Comparison of ENCODE assay signal across 7 cellular contexts in the genomic region with DNA sequence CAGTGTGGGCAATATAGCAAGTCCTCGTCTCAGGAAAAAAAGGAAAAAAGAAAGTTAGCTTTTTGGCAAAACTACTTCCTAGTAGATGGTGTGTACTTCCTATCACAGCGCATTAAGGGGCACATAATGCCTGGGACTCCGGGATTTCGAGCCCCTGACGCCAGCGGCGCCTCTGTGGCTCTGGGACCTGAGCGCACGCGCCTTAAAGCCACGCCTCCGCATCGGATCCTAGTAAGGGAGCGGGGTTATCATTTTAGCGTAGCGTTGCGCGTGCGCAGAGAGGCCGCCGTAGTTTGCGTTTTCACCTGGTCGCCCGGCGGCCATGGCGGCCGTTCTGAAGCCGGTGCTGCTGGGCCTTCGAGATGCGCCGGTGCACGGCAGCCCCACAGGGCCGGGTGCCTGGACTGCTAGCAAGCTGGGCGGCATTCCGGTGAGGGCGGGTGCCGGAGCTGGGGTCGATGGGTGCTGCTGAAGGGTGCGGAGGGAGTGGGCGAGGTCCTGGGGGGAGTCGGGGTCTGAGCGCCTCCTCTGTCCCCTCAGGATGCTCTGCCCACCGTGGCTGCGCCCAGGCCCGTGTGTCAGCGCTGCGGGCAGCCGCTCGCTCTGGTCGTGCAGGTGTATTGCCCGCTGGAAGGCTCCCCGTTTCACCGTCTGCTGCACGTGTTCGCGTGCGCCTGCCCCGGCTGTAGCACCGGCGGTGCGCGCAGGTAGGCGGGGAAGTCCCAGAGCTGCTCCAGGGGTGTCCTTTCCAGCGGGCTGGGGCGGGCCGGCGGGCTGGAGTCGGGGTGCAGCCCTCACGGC. TPM values are rescaled to one million over a fixed set of nuclear protein-coding genes. Genes with fewer than 3 reads are reported as not detected.
A peak's percentile ranks its signal among the peaks of the same experiment; 100 is the strongest.
DNase-seq lines count a peak whose midpoint lies in the region; ATAC-seq, FAIRE-seq and TF ChIP-seq lines count a peak whose summit lies in the region.

A gene with protein sequence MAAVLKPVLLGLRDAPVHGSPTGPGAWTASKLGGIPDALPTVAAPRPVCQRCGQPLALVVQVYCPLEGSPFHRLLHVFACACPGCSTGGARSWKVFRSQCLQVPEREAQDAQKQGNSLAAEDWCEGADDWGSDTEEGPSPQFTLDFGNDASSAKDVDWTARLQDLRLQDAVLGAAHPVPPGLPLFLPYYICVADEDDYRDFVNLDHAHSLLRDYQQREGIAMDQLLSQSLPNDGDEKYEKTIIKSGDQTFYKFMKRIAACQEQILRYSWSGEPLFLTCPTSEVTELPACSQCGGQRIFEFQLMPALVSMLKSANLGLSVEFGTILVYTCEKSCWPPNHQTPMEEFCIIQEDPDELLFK (plus strand): TSS at position 291 of the 801 bp plus-strand sequence. CDS start 32 bp downstream, at position 323.

- H3K4me1 Mint-ChIP-seq in T-helper 2 cell treated with Interferon-gamma antibody and Interleukin-4, amounts not matched to agents 5 μg/mL and 100 μg/mL, for 36 hours (ENCODE audit: low read depth): peaks cover 4% of the 10 kb centered on the region
- H3K4me1 Mint-ChIP-seq in astrocyte (ENCODE audit: low read depth, unreplicated experiment): no peaks in the 10 kb centered on the region

- H3K4me2 ChIP-seq in astrocyte (ENCODE audit: low read length): peak within 1 kb of the TSS; percentile 90

- TF ChIP-seq CTCF in astrocyte (IDR thresholded peaks at IDR 0.05; ENCODE audit: insufficient read depth, low read depth, low read length) (no peak), retinal pigment epithelial cell (conservative IDR thresholded peaks at IDR 0.05; ENCODE audit: low read depth, low read length) (no peak)

- peaks cover 2% of the 10 kb centered on the region for H3K4me1 ChIP-seq in astrocyte (ENCODE audit: insufficient read depth, low read length)

- no peaks in the 10 kb centered on the region for H3K9me3 Mint-ChIP-seq in T-helper 2 cell treated with Interferon-gamma antibody and Interleukin-4, amounts not matched to agents 5 μg/mL and 100 μg/mL, for 36 hours
- H3K9me3 Mint-ChIP-seq in astrocyte (ENCODE audit: unreplicated experiment): no peaks in the 10 kb centered on the region

- no peaks in the 10 kb centered on the region for H4K20me1 ChIP-seq in astrocyte (ENCODE audit: insufficient read depth, low read length)

- no peaks in the 10 kb centered on the region for H3K27me3 ChIP-seq in astrocyte (ENCODE audit: insufficient read depth, low read length)

- no peak for FAIRE-seq in astrocyte (lab: Jason Lieb, UNC)

- H3K4me3 Mint-ChIP-seq in T-helper 2 cell treated with Interferon-gamma antibody and Interleukin-4, amounts not matched to agents 5 μg/mL and 100 μg/mL, for 36 hours: peak within 1 kb of the TSS; percentile 92
- peak within 1 kb of the TSS; percentile 90 for H3K4me3 Mint-ChIP-seq in astrocyte (ENCODE audit: unreplicated experiment)

- DNase-seq in NCI-H2029 (lab: John Stamatoyannopoulos, UW) (peak; percentile 93), astrocyte (ENCODE audit: low read depth) (peak; percentile 65), hippocampal formation (lab: John Stamatoyannopoulos, UW) (peak; percentile 38 to 66), retinal pigment epithelial cell (ENCODE audit: low read depth) (peak; percentile 62)
- peak; percentile 92 for DNase-seq in T-helper 2 cell treated with Interferon-gamma antibody and Interleukin-4, amounts not matched to agents 5 μg/mL and 100 μg/mL, for 36 hours (ENCODE audit: low spot score)

- H3K27ac Mint-ChIP-seq in T-helper 2 cell treated with Interferon-gamma antibody and Interleukin-4, amounts not matched to agents 5 μg/mL and 100 μg/mL, for 36 hours: peak within 1 kb of the TSS; percentile 87
- H3K27ac Mint-ChIP-seq in astrocyte (ENCODE audit: unreplicated experiment): no peak within 1 kb of the TSS

- H2AFZ ChIP-seq in astrocyte (ENCODE audit: low read depth, low read length): peak within 1 kb of the TSS; percentile 98

- peaks cover 28% of the 10 kb centered on the region for H3K36me3 Mint-ChIP-seq in T-helper 2 cell treated with Interferon-gamma antibody and Interleukin-4, amounts not matched to agents 5 μg/mL and 100 μg/mL, for 36 hours (ENCODE audit: low read depth)
- H3K36me3 Mint-ChIP-seq in astrocyte (ENCODE audit: low read depth, unreplicated experiment): peaks cover 12% of the 10 kb centered on the region

- no peaks in the 10 kb centered on the region for H3K9me3 ChIP-seq in astrocyte (ENCODE audit: insufficient read depth, low read depth, low read length)

- no peaks in the 10 kb centered on the region for H3K27me3 Mint-ChIP-seq in T-helper 2 cell treated with Interferon-gamma antibody and Interleukin-4, amounts not matched to agents 5 μg/mL and 100 μg/mL, for 36 hours (ENCODE audit: low read depth)
- no peaks in the 10 kb centered on the region for H3K27me3 Mint-ChIP-seq in astrocyte (ENCODE audit: low read depth, unreplicated experiment)

- peaks cover 10% of the 10 kb centered on the region for H3K36me3 ChIP-seq in astrocyte (ENCODE audit: insufficient read depth, low read length)

- peak; percentile 81 for ATAC-seq in GM18502 (IDR thresholded peaks at IDR 0.05; ENCODE audit: poor library complexity, unreplicated experiment)
- ATAC-seq in HG02973 (IDR thresholded peaks at IDR 0.05; ENCODE audit: unreplicated experiment): peak; percentile 75

- H3K27ac ChIP-seq in astrocyte (ENCODE audit: low read depth, low read length): no peak within 1 kb of the TSS

- peak within 1 kb of the TSS; percentile 81 for H3K4me3 ChIP-seq in astrocyte (ENCODE audit: insufficient read depth, low read depth, low read length)
- H3K4me3 ChIP-seq in retinal pigment epithelial cell (ENCODE audit: low read length): peak within 1 kb of the TSS; percentile 89

- peak within 1 kb of the TSS; percentile 86 for H3K9ac ChIP-seq in astrocyte (ENCODE audit: low read length)

- H3K79me2 ChIP-seq in astrocyte (ENCODE audit: insufficient read depth, low read length): peaks cover 7% of the 10 kb centered on the region

RNA-seq across cellular contexts. Expression of the gene that starts here (rescaled TPM):
- 12.0 and 12.6 TPM in 2 replicates for total RNA-seq in astrocyte
